ENCODE assay signal across 8 cellular contexts in the genomic region with DNA sequence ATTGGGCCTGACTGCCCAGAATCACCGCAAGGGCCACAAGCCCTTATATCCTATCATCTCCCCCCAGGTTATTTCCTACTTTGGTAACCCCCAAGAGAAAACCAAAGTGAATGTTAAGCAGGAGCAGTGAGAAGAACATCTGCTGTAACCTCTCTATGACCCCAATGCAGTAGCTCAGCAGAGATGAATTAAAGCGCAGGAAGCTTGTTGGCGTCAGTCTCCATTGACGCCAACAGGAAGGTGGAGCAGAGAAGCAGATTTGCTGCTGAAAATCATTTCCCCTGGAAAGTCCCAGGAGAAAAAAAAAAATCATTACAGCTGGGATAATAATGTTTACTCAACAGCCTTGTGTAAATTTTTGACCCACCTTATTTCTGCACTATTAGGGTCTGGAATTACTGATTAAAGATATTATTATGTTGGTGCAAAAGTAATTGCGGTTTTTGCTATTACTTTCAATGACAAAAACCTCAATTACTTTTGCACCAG. TPM values are rescaled to one million over a fixed set of nuclear protein-coding genes. Genes with fewer than 3 reads are reported as not detected.
DNase-seq lines count a peak whose midpoint lies in the region; ATAC-seq, FAIRE-seq and TF ChIP-seq lines count a peak whose summit lies in the region.

No MANE protein-coding gene starts in this region.

- peak in 1 of 2 donors; percentile 2 for DNase-seq in activated T-cell treated with anti-CD3 and anti-CD28 coated beads, Interleukin-2, amount 50 U/mL, for 72 hours
- DNase-seq in activated T-cell treated with anti-CD3 and anti-CD28 coated beads, Interleukin-2, amount 50 U/mL, for 48 hours: no peak
- DNase-seq in adipocyte (ENCODE audit: low read depth): peak; percentile 22
- DNase-seq in pancreas: peak in 1 of 6 donors; percentile 16
- no peak for DNase-seq in nephron progenitor cell
- DNase-seq in AG08396 (ENCODE audit: low spot score): no peak
- no peak for DNase-seq in stimulated activated CD4-positive, alpha-beta T cell treated with anti-CD3 and anti-CD28 coated beads, Interleukin-15, amount 100 ng/mL, for 24 hours

- H3K4me3 ChIP-seq in adipocyte (ENCODE audit: low read length): no peak overlapping the region
- no peak overlapping the region for H3K4me3 ChIP-seq in pancreas

- peak; percentile 78 for FAIRE-seq in pancreas (lab: Jason Lieb, UNC)

- no peaks in the 10 kb centered on the region for H3K4me1 ChIP-seq in adipocyte (ENCODE audit: control insufficient read depth, insufficient read depth, low read length)
- peaks cover 0 to 3% (median 0%) of the 10 kb centered on the region in 3 donors for H3K4me1 ChIP-seq in pancreas

- H3K27me3 ChIP-seq in adipocyte (replicated peaks; ENCODE audit: control insufficient read depth, insufficient read depth, low read length): no peaks in the 10 kb centered on the region
- no peaks in the 10 kb centered on the region for H3K27me3 ChIP-seq in pancreas

- no peak overlapping the region for H3K9ac ChIP-seq in adipocyte (ENCODE audit: low read length)

- H3K27ac Mint-ChIP-seq in activated T-cell treated with anti-CD3 and anti-CD28 coated beads, Interleukin-2, amount 50 U/mL, for 72 hours: no peak overlapping the region
- H3K27ac Mint-ChIP-seq in nephron progenitor cell: no peak overlapping the region

- H3K36me3 ChIP-seq in adipocyte (ENCODE audit: control insufficient read depth, insufficient read depth, low read length, severe bottlenecking): no peaks in the 10 kb centered on the region
- no peaks in the 10 kb centered on the region for H3K36me3 ChIP-seq in pancreas

- TF ChIP-seq CTCF in pancreas (IDR thresholded peaks at IDR 0.05): no peak
- TF ChIP-seq CTCF in nephron progenitor cell (IDR thresholded peaks at IDR 0.05): no peak

- intact Hi-C loops in pancreas (cut with DNase I): loop anchor here in 2 of 3 donors (5.0 to 10.0 kb wide), 2 partner anchors 95 to 97 kb away; no protein-coding TSS in a partner anchor

- H3K4me3 Mint-ChIP-seq in activated T-cell treated with anti-CD3 and anti-CD28 coated beads, Interleukin-2, amount 50 U/mL, for 72 hours: peak overlapping the region; percentile 11 to 19
- H3K4me3 Mint-ChIP-seq in nephron progenitor cell: no peak overlapping the region

- H3K9me3 ChIP-seq in adipocyte (ENCODE audit: control insufficient read depth, low read length): peaks cover 14% of the 10 kb centered on the region
- no peaks in the 10 kb centered on the region for H3K9me3 ChIP-seq in pancreas

- peak in 1 of 2 donors; percentile 71 for ATAC-seq in activated T-cell treated with anti-CD3 and anti-CD28 coated beads, Interleukin-2, amount 50 U/mL, for 72 hours (replicated peaks in 1 of 2)
- ATAC-seq in HG03095 (IDR thresholded peaks at IDR 0.05; ENCODE audit: unreplicated experiment) (peak; percentile 69), pancreas (peak in 3 of 4 donors; percentile 81 to 92 (median 90))

- H3K27me3 Mint-ChIP-seq in activated T-cell treated with anti-CD3 and anti-CD28 coated beads, Interleukin-2, amount 50 U/mL, for 72 hours (ENCODE audit: low read depth): no peaks in the 10 kb centered on the region
- H3K27me3 Mint-ChIP-seq in nephron progenitor cell (ENCODE audit: low read depth, poor library complexity): no peaks in the 10 kb centered on the region

- 27 to 33% methylated on average over 5 of the region's 5 CpGs for WGBS in pancreas, 2 donors

- H3K36me3 Mint-ChIP-seq in activated T-cell treated with anti-CD3 and anti-CD28 coated beads, Interleukin-2, amount 50 U/mL, for 72 hours (ENCODE audit: insufficient read depth in 2 of 2): peaks cover 7 to 8% of the 10 kb centered on the region in 2 donors
- peaks cover 20% of the 10 kb centered on the region for H3K36me3 Mint-ChIP-seq in nephron progenitor cell (ENCODE audit: low read depth)

- H3K4me1 Mint-ChIP-seq in activated T-cell treated with anti-CD3 and anti-CD28 coated beads, Interleukin-2, amount 50 U/mL, for 72 hours (ENCODE audit: low read depth): peaks cover 12% of the 10 kb centered on the region
- peaks cover 23% of the 10 kb centered on the region for H3K4me1 Mint-ChIP-seq in nephron progenitor cell

- H3K27ac ChIP-seq in pancreas: no peak overlapping the region

- H3K9me3 Mint-ChIP-seq in activated T-cell treated with anti-CD3 and anti-CD28 coated beads, Interleukin-2, amount 50 U/mL, for 72 hours: peaks cover 7 to 8% of the 10 kb centered on the region in 2 donors
- peaks cover 29% of the 10 kb centered on the region for H3K9me3 Mint-ChIP-seq in nephron progenitor cell

RNA-seq across cellular contexts. Expression of a gene that starts 33.2 kb away (rescaled TPM):
- not detected for total RNA-seq in activated T-cell treated with anti-CD3 and anti-CD28 coated beads, Interleukin-2, amount 50 U/mL, for 72 hours
- total RNA-seq in pancreas: under 1 TPM in 3 of 6 donors, not detected in 3; 0.06 to 0.18 (median 0.12) TPM
- polyA plus RNA-seq in pancreas: under 1 TPM; 0.15 to 0.28 TPM
